In the genomic region with DNA sequence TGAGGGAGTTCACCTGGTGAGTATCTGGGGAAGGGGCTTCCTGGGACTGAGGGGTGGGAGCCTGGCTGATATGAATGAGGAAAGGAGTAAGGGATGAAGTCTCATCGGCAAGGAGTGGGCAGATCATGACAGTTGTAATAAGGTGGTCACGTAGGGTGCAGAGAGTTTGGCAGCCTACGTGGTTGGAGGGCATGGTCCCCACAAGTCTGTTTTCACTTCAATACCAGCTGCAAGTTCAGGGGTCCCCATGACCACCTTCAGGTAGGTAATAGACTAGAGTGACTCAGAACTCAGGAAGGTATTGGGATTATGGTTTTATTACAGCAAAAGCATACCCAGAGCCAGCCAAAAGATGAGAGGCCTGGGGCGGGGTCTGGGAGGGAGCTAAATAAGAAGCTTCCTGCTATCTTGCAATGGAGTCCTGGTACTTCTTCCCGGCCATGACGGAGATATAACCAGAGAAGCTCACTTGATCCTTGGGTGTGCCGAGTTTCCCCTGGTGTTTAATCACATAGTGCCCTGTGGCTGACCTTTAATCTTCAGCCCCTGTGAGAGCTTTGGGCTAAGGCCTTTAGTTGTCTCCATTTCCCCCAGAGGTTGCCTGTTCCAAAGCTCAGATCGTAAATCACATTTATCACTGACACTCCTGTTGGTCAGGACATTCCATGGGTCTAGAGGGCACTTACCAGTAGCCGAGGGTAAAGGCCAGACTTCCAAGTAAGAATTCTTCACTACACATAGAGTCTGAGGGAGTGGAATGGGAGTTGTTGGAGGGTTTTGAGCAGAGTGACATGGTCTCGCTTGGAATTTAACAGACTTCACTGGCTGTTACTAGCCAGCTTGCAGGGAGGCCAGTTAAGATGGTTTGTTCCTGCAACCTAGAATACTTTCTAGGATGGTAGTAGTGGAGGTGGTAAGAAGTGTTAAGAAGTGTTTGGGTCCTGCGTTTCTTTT, we compare ENCODE assay signal across 9 cellular contexts. TPM values are rescaled to one million over a fixed set of nuclear protein-coding genes. Genes with fewer than 3 reads are reported as not detected.
DNase-seq lines count a peak whose midpoint lies in the region; ATAC-seq and TF ChIP-seq lines count a peak whose summit lies in the region.
"Had no signal": no experiment of that assay in that cellular context is flagged by ENCODE, and none has a peak within 500 bp of the region (broad histone marks: within the 10 kb centered on the region; RNA-seq: fewer than 3 reads in every experiment).

No MANE protein-coding gene starts in this region.

- TF ChIP-seq POLR2A in suprapubic skin (IDR thresholded peaks at IDR 0.05): no peak

- peak; percentile 70 for DNase-seq in activated CD8-positive, alpha-beta memory T cell treated with anti-CD3 and anti-CD28 coated beads, Interleukin-2, amount 50 U/mL, for 48 hours
- no peak for DNase-seq in activated CD8-positive, alpha-beta memory T cell treated with anti-CD3 and anti-CD28 coated beads, Interleukin-2, amount 50 U/mL, for 4 hours
- no peak for DNase-seq in SK-N-MC (ENCODE audit: low read depth, low spot score)
- peak; percentile 97 for DNase-seq in fibroblast of villous mesenchyme (ENCODE audit: low read depth)
- no peak for DNase-seq in stimulated activated effector memory CD8-positive, alpha-beta T cell treated with anti-CD3 and anti-CD28 coated beads, Interleukin-12 subunit alpha, Interleukin-12 subunit beta, amount 100 ng/mL, for 72 hours (ENCODE audit: low spot score in 2 of 2)
- no peak for DNase-seq in suprapubic skin (ENCODE audit: low spot score in 2 of 2)
- DNase-seq: central memory CD4-positive, alpha-beta T cell had no signal

- TF ChIP-seq CTCF in fibroblast of villous mesenchyme (IDR thresholded peaks at IDR 0.05; ENCODE audit: insufficient read depth, low read depth, low read length) (no peak), suprapubic skin (IDR thresholded peaks at IDR 0.05) (no peak)

- WGBS in suprapubic skin: 64% methylated on average over 11 of the region's 11 CpGs

- H3K4me3 ChIP-seq in SK-N-MC: no peak overlapping the region
- H3K4me3 ChIP-seq in fibroblast of villous mesenchyme (ENCODE audit: low read depth, low read length): no peak overlapping the region
- H3K4me3 ChIP-seq in suprapubic skin: no peak overlapping the region

- peak; percentile 18 for ATAC-seq in stimulated activated effector memory CD8-positive, alpha-beta T cell treated with anti-CD3 and anti-CD28 coated beads, Interleukin-12 subunit alpha, Interleukin-12 subunit beta, amount 100 ng/mL, for 72 hours
- ATAC-seq in GM19023 (IDR thresholded peaks at IDR 0.05; ENCODE audit: unreplicated experiment) (no peak), GM21576 (IDR thresholded peaks at IDR 0.05; ENCODE audit: unreplicated experiment) (no peak)

- H3K36me3 Mint-ChIP-seq in stimulated activated effector memory CD8-positive, alpha-beta T cell treated with anti-CD3 and anti-CD28 coated beads, Interleukin-12 subunit alpha, Interleukin-12 subunit beta, amount 100 ng/mL, for 72 hours: peaks cover 65% of the 10 kb centered on the region

- H3K9ac ChIP-seq in SK-N-MC (ENCODE audit: insufficient read length): no peak overlapping the region

- peaks cover 44% of the 10 kb centered on the region for H3K4me1 Mint-ChIP-seq in stimulated activated effector memory CD8-positive, alpha-beta T cell treated with anti-CD3 and anti-CD28 coated beads, Interleukin-12 subunit alpha, Interleukin-12 subunit beta, amount 100 ng/mL, for 72 hours

- H3K4me3 Mint-ChIP-seq in stimulated activated effector memory CD8-positive, alpha-beta T cell treated with anti-CD3 and anti-CD28 coated beads, Interleukin-12 subunit alpha, Interleukin-12 subunit beta, amount 100 ng/mL, for 72 hours: no peak overlapping the region

- TF ChIP-seq EP300 in suprapubic skin (IDR thresholded peaks at IDR 0.05): no peak

- peaks cover 36% of the 10 kb centered on the region for H3K4me1 ChIP-seq in suprapubic skin

- H3K27ac ChIP-seq in SK-N-MC: peak overlapping the region; percentile 57
- H3K27ac ChIP-seq in suprapubic skin: no peak overlapping the region

- no peaks in the 10 kb centered on the region for H3K27me3 ChIP-seq in suprapubic skin

- no peaks in the 10 kb centered on the region for H3K9me3 Mint-ChIP-seq in stimulated activated effector memory CD8-positive, alpha-beta T cell treated with anti-CD3 and anti-CD28 coated beads, Interleukin-12 subunit alpha, Interleukin-12 subunit beta, amount 100 ng/mL, for 72 hours

- peak overlapping the region; percentile 87 for H3K27ac Mint-ChIP-seq in stimulated activated effector memory CD8-positive, alpha-beta T cell treated with anti-CD3 and anti-CD28 coated beads, Interleukin-12 subunit alpha, Interleukin-12 subunit beta, amount 100 ng/mL, for 72 hours

- H3K36me3 ChIP-seq in SK-N-MC (ENCODE audit: insufficient read depth, low read length) (peaks cover 48% of the 10 kb centered on the region), suprapubic skin (peaks cover 50% of the 10 kb centered on the region)

- no peaks in the 10 kb centered on the region for H3K9me3 ChIP-seq in SK-N-MC (ENCODE audit: low read depth, low read length)
- H3K9me3 ChIP-seq in suprapubic skin: no peaks in the 10 kb centered on the region

RNA-seq across cellular contexts. Expression of a gene that starts 9.1 kb away (rescaled TPM):
- total RNA-seq in fibroblast of villous mesenchyme: 117 and 190 TPM in 2 replicates
- total RNA-seq in suprapubic skin: 100 to 1,000 TPM; 170 to 234 (median 198) TPM

RNA-seq across cellular contexts. Expression of a gene that starts 31.4 kb away (rescaled TPM):
- total RNA-seq in fibroblast of villous mesenchyme: not detected in 2 replicates
- total RNA-seq in suprapubic skin: 1 to 10 TPM; 2.5 to 5.4 (median 4.5) TPM

RNA-seq across cellular contexts. Expression of a gene that starts 50.4 kb away (rescaled TPM):
- total RNA-seq in fibroblast of villous mesenchyme: 36.1 and 39.7 TPM in 2 replicates
- total RNA-seq in suprapubic skin: 10 to 100 TPM; 63.3 to 79.8 (median 70.3) TPM

RNA-seq across cellular contexts. Expression of a gene that starts 57.1 kb away (rescaled TPM):
- total RNA-seq in fibroblast of villous mesenchyme: not detected in 2 replicates
- total RNA-seq in suprapubic skin: not detected

RNA-seq across cellular contexts. Expression of a gene that starts 57.9 kb away (rescaled TPM):
- 35.1 and 47.5 TPM in 2 replicates for total RNA-seq in fibroblast of villous mesenchyme
- 10 to 100 TPM; 26.8 to 47.8 (median 43.2) TPM for total RNA-seq in suprapubic skin

Comparison
In these comparisons a context has a peak if more than half of its experiments do, and no peak if none do; other contexts are left out.
1. DNase-seq: peak in activated CD8-positive, alpha-beta memory T cell treated with anti-CD3 and anti-CD28 coated beads, Interleukin-2, amount 50 U/mL, for 48 hours (single experiment) and fibroblast of villous mesenchyme (single experiment); none in activated CD8-positive, alpha-beta memory T cell treated with anti-CD3 and anti-CD28 coated beads, Interleukin-2, amount 50 U/mL, for 4 hours (single experiment), SK-N-MC (single experiment), stimulated activated effector memory CD8-positive, alpha-beta T cell treated with anti-CD3 and anti-CD28 coated beads, Interleukin-12 subunit alpha, Interleukin-12 subunit beta, amount 100 ng/mL, for 72 hours (0 of 2) and suprapubic skin (0 of 2).